ENCODE assay signal across 13 cellular contexts in the genomic region with DNA sequence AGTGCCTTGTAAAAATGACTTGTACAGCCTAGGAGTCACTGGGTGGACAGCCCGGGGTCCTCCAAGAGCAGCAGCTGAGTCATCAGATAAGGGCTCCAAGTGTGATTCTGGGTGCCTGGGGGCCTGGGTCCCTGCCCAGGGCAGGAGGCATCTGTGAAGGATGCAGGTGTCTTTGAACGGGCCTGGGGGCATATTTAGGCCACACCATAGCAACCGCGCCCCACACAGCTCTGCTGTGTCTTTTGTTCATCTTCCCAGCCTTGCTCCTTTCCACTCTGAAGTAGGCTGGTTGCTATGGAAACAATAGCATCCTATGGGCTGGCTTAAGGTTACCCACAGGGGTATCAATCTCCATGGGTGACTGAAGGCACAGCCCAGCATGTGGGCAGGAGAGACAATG.
"Had no signal": no experiment of that assay in that cellular context is flagged by ENCODE, and none has a peak within 500 bp of the region (broad histone marks: within the 10 kb centered on the region; RNA-seq: fewer than 3 reads in every experiment).

No MANE protein-coding gene starts in this region.

- H3K9me3 ChIP-seq: gastrocnemius medialis, ovary had no signal

- DNase-seq: effector memory CD4-positive, alpha-beta T cell; gastrocnemius medialis; heart right ventricle; kidney glomerular epithelial cell; mesendoderm; naive thymus-derived CD4-positive, alpha-beta T cell; ovary; small intestine; stimulated activated CD4-positive, alpha-beta T cell treated with anti-CD3 and anti-CD28 coated beads, Interleukin-2, amount 100 ng/mL, for 48 hours; stimulated activated naive CD4-positive, alpha-beta T cell treated with Interleukin-2 at 50 U/mL for 16 hours had no signal

- H3K36me3 ChIP-seq: gastrocnemius medialis, heart right ventricle, neural progenitor cell, ovary, right atrium auricular region had no signal

- H3K4me1 ChIP-seq: gastrocnemius medialis, heart right ventricle, neural progenitor cell, right atrium auricular region had no signal

- ATAC-seq: esophagus mucosa; gastrocnemius medialis; heart right ventricle; naive thymus-derived CD4-positive, alpha-beta T cell had no signal

- H3K4me3 ChIP-seq: gastrocnemius medialis, heart right ventricle, neural progenitor cell, ovary, right atrium auricular region had no signal

- H3K27me3 ChIP-seq: gastrocnemius medialis, neural progenitor cell, ovary, right atrium auricular region had no signal

- H3K27ac ChIP-seq: gastrocnemius medialis, heart right ventricle, neural progenitor cell, ovary, right atrium auricular region had no signal
